ENCODE assay signal across 19 cellular contexts in genomic region chr10:118027397-118027796, GRCh38. TPM values are rescaled to one million over a fixed set of nuclear protein-coding genes. Genes with fewer than 3 reads are reported as not detected.
DNase-seq lines count a peak whose midpoint lies in the region; ATAC-seq and FAIRE-seq lines count a peak whose summit lies in the region.
"Had no signal": no experiment of that assay in that cellular context is flagged by ENCODE, and none has a peak within 500 bp of the region (broad histone marks: within the 10 kb centered on the region; RNA-seq: fewer than 3 reads in every experiment).

No MANE protein-coding gene starts in this region.

- no peak for ATAC-seq in Right ventricle myocardium inferior

- H3K4me1 ChIP-seq in Karpas-422 (ENCODE audit: low read length) = no peaks in the 10 kb centered on the region

- H3K9ac ChIP-seq in Karpas-422 (ENCODE audit: low read length) = no peak overlapping the region

- no peaks in the 10 kb centered on the region for H3K9me3 ChIP-seq in Karpas-422 (ENCODE audit: low read length)
- no peaks in the 10 kb centered on the region for H3K9me3 ChIP-seq in MG63

- H3K79me2 ChIP-seq in Karpas-422 (ENCODE audit: low read length) = peaks cover 85% of the 10 kb centered on the region

- peak; percentile 89 for FAIRE-seq in frontal cortex (lab: Jason Lieb, UNC)
- FAIRE-seq: H1 had no signal

- peak; percentile 74 for DNase-seq in Ammon's horn (ENCODE audit: low spot score)
- peak; percentile 59 for DNase-seq in NCI-H69 (lab: John Stamatoyannopoulos, UW)
- no peak for DNase-seq in frontal cortex (ENCODE audit: low spot score in 2 of 2)
- peak; percentile 52 for DNase-seq in midbrain (lab: John Stamatoyannopoulos, UW)
- DNase-seq in Right ventricle myocardium inferior (ENCODE audit: missing footprints) = no peak
- DNase-seq in GOT3 (lab: John Stamatoyannopoulos, UW) = no peak
- no peak for DNase-seq in Karpas-422
- no peak for DNase-seq in MG63
- DNase-seq: COR-L47, GF-D8, KBM-7, MM.1S, NCI-H1105 treated with DMSO at 0.1 percent for 48 hours, NCI-H1694 treated with DMSO at 0.1 percent for 48 hours, NCI-H2107, NCI-H345, OCI-M1, RPMI8226 had no signal

- H2AFZ ChIP-seq in Karpas-422 (ENCODE audit: low read length) = no peak overlapping the region

- H3K36me3 ChIP-seq in Karpas-422 (ENCODE audit: insufficient read depth, low read length) (peaks cover 6% of the 10 kb centered on the region; the same call in 1 of the 2 replicates), MG63 (no peaks in the 10 kb centered on the region; the same call in 1 of the 2 replicates)

- no peaks in the 10 kb centered on the region for H4K20me1 ChIP-seq in Karpas-422 (ENCODE audit: insufficient read depth, low read depth, low read length)

- H3K9me2 ChIP-seq in Karpas-422 (replicated peaks; ENCODE audit: insufficient read depth, low read length) = no peaks in the 10 kb centered on the region; the same call in 1 of the 2 replicates

- H3K4me3 ChIP-seq in Karpas-422 (ENCODE audit: low read length) = no peak overlapping the region
- no peak overlapping the region for H3K4me3 ChIP-seq in MG63

- no peak overlapping the region for H3K4me2 ChIP-seq in Karpas-422 (ENCODE audit: low read depth, low read length, poor library complexity, severe bottlenecking)

- H3K27me3 ChIP-seq in Karpas-422 (ENCODE audit: low read length) (no peaks in the 10 kb centered on the region), MG63 (no peaks in the 10 kb centered on the region)

- H3K27ac ChIP-seq in Karpas-422 (ENCODE audit: low read length) = no peak overlapping the region

- intact Hi-C loops in Right ventricle myocardium inferior (cut with DNase I) = no loop called here

RNA-seq across cellular contexts. Expression of gene RAB11FIP2, which starts 19.3 kb away (rescaled TPM):
- total RNA-seq in frontal cortex (46.9 TPM), Right ventricle myocardium inferior (12.8 TPM)
- total RNA-seq in Karpas-422 (2014; rRNA removed; shearing (Covaris generic); ENCODE audit: low replicate concordance) = 8.5 and 33.5 TPM in 2 replicates
- 10.4 and 11.2 TPM in 2 replicates for total RNA-seq in MG63 (2014; rRNA removed; shearing (Covaris generic); ENCODE audit: low replicate concordance)

Comparison
In these comparisons a context has a peak if more than half of its experiments do, and no peak if none do; other contexts are left out.
1. DNase-seq: peak in Ammon's horn (single experiment), NCI-H69 (single experiment) and midbrain (single experiment); none in frontal cortex (0 of 2), Right ventricle myocardium inferior (single experiment), GOT3 (single experiment), Karpas-422 (single experiment) and MG63 (single experiment).